8 cellular contexts compared by ENCODE assay signal in the genomic region with DNA sequence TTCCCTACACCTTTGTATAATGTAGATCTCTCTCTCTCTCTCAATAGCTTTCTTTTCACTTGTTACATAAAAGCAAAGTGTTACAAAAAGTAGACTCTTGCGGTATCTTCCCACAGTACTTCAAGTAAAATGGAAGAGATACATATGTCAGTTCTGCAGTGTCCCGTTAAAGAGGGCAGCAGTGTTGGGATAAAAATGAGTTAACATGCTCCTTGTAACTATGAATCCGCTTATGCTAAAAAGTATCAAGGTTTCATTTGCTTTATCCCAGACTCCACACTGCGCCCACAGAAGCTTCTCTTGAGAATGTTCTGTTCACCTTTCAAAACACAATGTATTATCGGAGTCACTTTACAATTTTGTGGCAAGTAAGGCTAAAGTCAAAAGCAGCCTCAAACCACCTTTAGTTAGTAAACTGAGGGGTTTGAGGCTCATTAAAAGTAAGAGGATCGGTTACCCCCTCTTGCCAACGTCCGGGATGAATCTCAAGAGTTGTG. TPM values are rescaled to one million over a fixed set of nuclear protein-coding genes. Genes with fewer than 3 reads are reported as not detected.
DNase-seq lines count a peak whose midpoint lies in the region; ATAC-seq and TF ChIP-seq lines count a peak whose summit lies in the region.

No MANE protein-coding gene starts in this region.

- H3K36me3 Mint-ChIP-seq in WTC11 (peaks cover 14% of the 10 kb centered on the region), glutamatergic neuron (ENCODE audit: unreplicated experiment) (no peaks in the 10 kb centered on the region)

- H3K4me1 Mint-ChIP-seq in WTC11: peaks cover 54% of the 10 kb centered on the region
- peaks cover 18% of the 10 kb centered on the region for H3K4me1 Mint-ChIP-seq in glutamatergic neuron (ENCODE audit: low read depth, unreplicated experiment)

- H3K9me3 Mint-ChIP-seq in WTC11: no peaks in the 10 kb centered on the region
- peaks cover 6% of the 10 kb centered on the region for H3K9me3 Mint-ChIP-seq in glutamatergic neuron (ENCODE audit: unreplicated experiment)

- CTCF ChIA-PET in WTC11 (lab: Charles Lee): interaction anchor here (0.8 kb wide), 1 partner anchor 50 kb away, joined by 5 read pairs; no protein-coding TSS in a partner anchor

- TF ChIP-seq CTCF in WTC11 (IDR thresholded peaks at IDR 0.05): no peak
- TF ChIP-seq CTCF in glutamatergic neuron (IDR thresholded peaks at IDR 0.05; ENCODE audit: partially characterized antibody, unreplicated experiment): no peak
- no peak for TF ChIP-seq CTCF in retinal pigment epithelial cell (conservative IDR thresholded peaks at IDR 0.05; ENCODE audit: low read depth, low read length)

- DNase-seq in NCI-H2107 treated with DMSO at 0.1 percent for 48 hours (lab: John Stamatoyannopoulos, UW; ENCODE audit: unreplicated experiment): peak; percentile 62
- DNase-seq in NCI-H2107 (lab: John Stamatoyannopoulos, UW): no peak
- DNase-seq in WTC11 (ENCODE audit: low spot score): no peak
- no peak for DNase-seq in glutamatergic neuron
- no peak for DNase-seq in retinal pigment epithelial cell (ENCODE audit: low read depth)
- DNase-seq in mesenteric fat pad (ENCODE audit: low spot score): no peak

- ATAC-seq in HG03103 (IDR thresholded peaks at IDR 0.05; ENCODE audit: low read depth, unreplicated experiment): peak; percentile 0
- ATAC-seq in WTC11: no peak
- no peak for ATAC-seq in HG03442 (IDR thresholded peaks at IDR 0.05; ENCODE audit: unreplicated experiment)

- H3K27ac Mint-ChIP-seq in WTC11 (peak overlapping the region; percentile 95), glutamatergic neuron (ENCODE audit: unreplicated experiment) (peak overlapping the region; percentile 83)

- H3K27me3 Mint-ChIP-seq in WTC11 (ENCODE audit: low read depth): no peaks in the 10 kb centered on the region
- peaks cover 3% of the 10 kb centered on the region for H3K27me3 Mint-ChIP-seq in glutamatergic neuron (ENCODE audit: unreplicated experiment)

- H3K4me3 ChIP-seq in retinal pigment epithelial cell (ENCODE audit: low read length): peak overlapping the region; percentile 82

- POLR2A ChIA-PET in WTC11 (lab: Charles Lee): no interaction called here

- H3K4me3 Mint-ChIP-seq in WTC11: peak overlapping the region; percentile 89
- peak overlapping the region; percentile 90 for H3K4me3 Mint-ChIP-seq in glutamatergic neuron (ENCODE audit: unreplicated experiment)

TF ChIP-seq in WTC11, 78 proteins besides CTCF, POLR2A, EP300 and RAD21:
- no peak for TF ChIP-seq NR1H2 (CRISPR knock-in tag; IDR thresholded peaks at IDR 0.05)
- TF ChIP-seq ETV6 (CRISPR knock-in tag; IDR thresholded peaks at IDR 0.05): no peak
- TF ChIP-seq ZNF281 (CRISPR knock-in tag; IDR thresholded peaks at IDR 0.05): no peak
- TF ChIP-seq SP1 (CRISPR knock-in tag; conservative IDR thresholded peaks at IDR 0.05): no peak
- TF ChIP-seq ZNF396 (CRISPR knock-in tag; IDR thresholded peaks at IDR 0.05; ENCODE audit: borderline replicate concordance): no peak
- no peak for TF ChIP-seq ZSCAN18 (CRISPR knock-in tag; IDR thresholded peaks at IDR 0.05)
- no peak for TF ChIP-seq NFE2L1 (CRISPR knock-in tag; IDR thresholded peaks at IDR 0.05)
- TF ChIP-seq JAZF1 (CRISPR knock-in tag; IDR thresholded peaks at IDR 0.05): no peak
- TF ChIP-seq IRF2 (CRISPR knock-in tag; IDR thresholded peaks at IDR 0.05; ENCODE audit: borderline replicate concordance, low read depth): no peak
- TF ChIP-seq GTF2I (CRISPR knock-in tag; conservative IDR thresholded peaks at IDR 0.05): no peak
- TF ChIP-seq HMGA2 (CRISPR knock-in tag; IDR thresholded peaks at IDR 0.05): no peak
- no peak for TF ChIP-seq OVOL2 (CRISPR knock-in tag; IDR thresholded peaks at IDR 0.05; ENCODE audit: borderline replicate concordance)
- TF ChIP-seq, protein P1, sequence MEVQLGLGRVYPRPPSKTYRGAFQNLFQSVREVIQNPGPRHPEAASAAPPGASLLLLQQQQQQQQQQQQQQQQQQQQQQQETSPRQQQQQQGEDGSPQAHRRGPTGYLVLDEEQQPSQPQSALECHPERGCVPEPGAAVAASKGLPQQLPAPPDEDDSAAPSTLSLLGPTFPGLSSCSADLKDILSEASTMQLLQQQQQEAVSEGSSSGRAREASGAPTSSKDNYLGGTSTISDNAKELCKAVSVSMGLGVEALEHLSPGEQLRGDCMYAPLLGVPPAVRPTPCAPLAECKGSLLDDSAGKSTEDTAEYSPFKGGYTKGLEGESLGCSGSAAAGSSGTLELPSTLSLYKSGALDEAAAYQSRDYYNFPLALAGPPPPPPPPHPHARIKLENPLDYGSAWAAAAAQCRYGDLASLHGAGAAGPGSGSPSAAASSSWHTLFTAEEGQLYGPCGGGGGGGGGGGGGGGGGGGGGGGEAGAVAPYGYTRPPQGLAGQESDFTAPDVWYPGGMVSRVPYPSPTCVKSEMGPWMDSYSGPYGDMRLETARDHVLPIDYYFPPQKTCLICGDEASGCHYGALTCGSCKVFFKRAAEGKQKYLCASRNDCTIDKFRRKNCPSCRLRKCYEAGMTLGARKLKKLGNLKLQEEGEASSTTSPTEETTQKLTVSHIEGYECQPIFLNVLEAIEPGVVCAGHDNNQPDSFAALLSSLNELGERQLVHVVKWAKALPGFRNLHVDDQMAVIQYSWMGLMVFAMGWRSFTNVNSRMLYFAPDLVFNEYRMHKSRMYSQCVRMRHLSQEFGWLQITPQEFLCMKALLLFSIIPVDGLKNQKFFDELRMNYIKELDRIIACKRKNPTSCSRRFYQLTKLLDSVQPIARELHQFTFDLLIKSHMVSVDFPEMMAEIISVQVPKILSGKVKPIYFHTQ (CRISPR knock-in tag; IDR thresholded peaks at IDR 0.05): no peak
- no peak for TF ChIP-seq GABPB1 (CRISPR knock-in tag; IDR thresholded peaks at IDR 0.05)
- TF ChIP-seq, protein P2, sequence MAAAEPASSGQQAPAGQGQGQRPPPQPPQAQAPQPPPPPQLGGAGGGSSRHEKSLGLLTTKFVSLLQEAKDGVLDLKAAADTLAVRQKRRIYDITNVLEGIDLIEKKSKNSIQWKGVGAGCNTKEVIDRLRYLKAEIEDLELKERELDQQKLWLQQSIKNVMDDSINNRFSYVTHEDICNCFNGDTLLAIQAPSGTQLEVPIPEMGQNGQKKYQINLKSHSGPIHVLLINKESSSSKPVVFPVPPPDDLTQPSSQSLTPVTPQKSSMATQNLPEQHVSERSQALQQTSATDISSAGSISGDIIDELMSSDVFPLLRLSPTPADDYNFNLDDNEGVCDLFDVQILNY (CRISPR knock-in tag; IDR thresholded peaks at IDR 0.05): no peak
- no peak for TF ChIP-seq ZNF416 (CRISPR knock-in tag; IDR thresholded peaks at IDR 0.05)
- TF ChIP-seq, protein P3, sequence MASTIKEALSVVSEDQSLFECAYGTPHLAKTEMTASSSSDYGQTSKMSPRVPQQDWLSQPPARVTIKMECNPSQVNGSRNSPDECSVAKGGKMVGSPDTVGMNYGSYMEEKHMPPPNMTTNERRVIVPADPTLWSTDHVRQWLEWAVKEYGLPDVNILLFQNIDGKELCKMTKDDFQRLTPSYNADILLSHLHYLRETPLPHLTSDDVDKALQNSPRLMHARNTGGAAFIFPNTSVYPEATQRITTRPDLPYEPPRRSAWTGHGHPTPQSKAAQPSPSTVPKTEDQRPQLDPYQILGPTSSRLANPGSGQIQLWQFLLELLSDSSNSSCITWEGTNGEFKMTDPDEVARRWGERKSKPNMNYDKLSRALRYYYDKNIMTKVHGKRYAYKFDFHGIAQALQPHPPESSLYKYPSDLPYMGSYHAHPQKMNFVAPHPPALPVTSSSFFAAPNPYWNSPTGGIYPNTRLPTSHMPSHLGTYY (CRISPR knock-in tag; IDR thresholded peaks at IDR 0.05): no peak
- no peak for TF ChIP-seq KAT7 (CRISPR knock-in tag; IDR thresholded peaks at IDR 0.05; ENCODE audit: borderline replicate concordance)
- TF ChIP-seq, protein P4, sequence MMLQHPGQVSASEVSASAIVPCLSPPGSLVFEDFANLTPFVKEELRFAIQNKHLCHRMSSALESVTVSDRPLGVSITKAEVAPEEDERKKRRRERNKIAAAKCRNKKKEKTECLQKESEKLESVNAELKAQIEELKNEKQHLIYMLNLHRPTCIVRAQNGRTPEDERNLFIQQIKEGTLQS (CRISPR knock-in tag; conservative IDR thresholded peaks at IDR 0.05): no peak
- TF ChIP-seq NR3C1 (CRISPR knock-in tag; conservative IDR thresholded peaks at IDR 0.05; ENCODE audit: low read depth): no peak
TF ChIP-seq in WTC11: peak in this region for 0.

RNA-seq across cellular contexts. Expression of gene PTAR1, which starts 0.8 kb away (rescaled TPM):
- total RNA-seq in WTC11 (2021) (71.5 to 90.8 TPM (median 76.9 TPM) in 3 replicates), glutamatergic neuron (ENCODE audit: unreplicated experiment) (49.9 TPM), mesenteric fat pad (51.6 TPM)
